Comparison of ENCODE assay signal across 15 cellular contexts in the genomic region with DNA sequence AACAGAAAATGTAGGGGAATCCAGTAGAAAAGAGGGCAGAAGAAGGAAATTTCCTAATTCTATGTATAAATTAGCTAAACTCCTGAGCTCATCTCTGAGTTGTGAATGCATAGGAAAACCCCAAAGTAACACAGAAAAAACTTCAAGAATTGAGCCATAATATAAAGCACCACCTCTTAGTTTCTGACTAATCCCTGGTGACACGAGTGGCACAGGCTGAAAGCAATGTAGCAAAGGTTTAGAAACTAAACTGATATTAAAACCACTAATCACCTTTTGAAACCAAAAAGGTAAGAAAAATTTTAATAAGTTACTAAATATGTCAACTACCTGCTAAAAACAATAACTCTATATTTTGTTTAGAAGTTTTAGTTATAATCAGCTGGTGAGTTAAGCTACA.
DNase-seq lines count a peak whose midpoint lies in the region; ATAC-seq, FAIRE-seq and TF ChIP-seq lines count a peak whose summit lies in the region.
"Had no signal": no experiment of that assay in that cellular context is flagged by ENCODE, and none has a peak within 500 bp of the region (broad histone marks: within the 10 kb centered on the region; RNA-seq: fewer than 3 reads in every experiment).

No MANE protein-coding gene starts in this region.

- H4K20me1 ChIP-seq in DND-41 (ENCODE audit: insufficient read depth, low read length) = no peaks in the 10 kb centered on the region

- H3K4me3 Mint-ChIP-seq in activated CD4-positive, alpha-beta T cell treated with anti-CD3 and anti-CD28 coated beads for 36 hours = no peak overlapping the region
- H3K4me3 Mint-ChIP-seq: mesothelial cell of epicardium had no signal

- peaks cover 10% of the 10 kb centered on the region for H3K4me1 Mint-ChIP-seq in activated CD4-positive, alpha-beta T cell treated with anti-CD3 and anti-CD28 coated beads for 36 hours

- no peak for TF ChIP-seq POLR2A in right lobe of liver (IDR thresholded peaks at IDR 0.05)

- TF ChIP-seq CTCF in DND-41 (IDR thresholded peaks at IDR 0.05; ENCODE audit: borderline replicate concordance, extremely low read depth, low read length, poor library complexity, severe bottlenecking) (no peak), kidney (IDR thresholded peaks at IDR 0.05; ENCODE audit: borderline replicate concordance, extremely low read depth, insufficient read depth) (no peak), right lobe of liver (IDR thresholded peaks at IDR 0.05) (no peak)

- H3K9ac ChIP-seq in DND-41 (ENCODE audit: low read depth, low read length) (no peak overlapping the region), kidney (ENCODE audit: low read length in 2 of 2) (no peak overlapping the region)

- H3K4me3 ChIP-seq in DND-41 (ENCODE audit: low read depth in 1 of 2, low read length in 2 of 2) = no peak overlapping the region
- no peak overlapping the region for H3K4me3 ChIP-seq in kidney (ENCODE audit: low read length in 2 of 2)
- no peak overlapping the region for H3K4me3 ChIP-seq in right lobe of liver
- H3K4me3 ChIP-seq: ovary, SK-N-MC had no signal

- H3K4me2 ChIP-seq in DND-41 (ENCODE audit: insufficient read depth, low read length) = no peak overlapping the region

- no peaks in the 10 kb centered on the region for H3K9me3 ChIP-seq in DND-41 (ENCODE audit: insufficient read depth, low read length, severe bottlenecking)
- no peaks in the 10 kb centered on the region for H3K9me3 ChIP-seq in kidney (ENCODE audit: control insufficient read depth in 1 of 2, low read length in 2 of 2)
- no peaks in the 10 kb centered on the region for H3K9me3 ChIP-seq in right lobe of liver
- H3K9me3 ChIP-seq: ovary had no signal

- H3K27ac ChIP-seq in DND-41 (ENCODE audit: low read length) = no peak overlapping the region
- H3K27ac ChIP-seq in kidney (ENCODE audit: low read depth in 2 of 2, low read length in 2 of 2) = no peak overlapping the region
- H3K27ac ChIP-seq in right lobe of liver = no peak overlapping the region
- H3K27ac ChIP-seq: ovary, SK-N-MC, VCaP had no signal

- intact Hi-C loops in kidney (cut with DNase I) = no loop called here
- intact Hi-C loops in activated CD4-positive, alpha-beta T cell treated with anti-CD3 and anti-CD28 coated beads for 36 hours (cut with DNase I, micrococcal nuclease) = loop anchor here in 1 of 2 experiments (10.0 kb wide), 3 partner anchors 259 to 1011 kb away; partner anchors contain the start of gene NECTIN3
- intact Hi-C loops in right lobe of liver (cut with DNase I) = no loop called here

- no peak overlapping the region for H3K27ac Mint-ChIP-seq in activated CD4-positive, alpha-beta T cell treated with anti-CD3 and anti-CD28 coated beads for 36 hours
- H3K27ac Mint-ChIP-seq: mesothelial cell of epicardium had no signal

- peak overlapping the region; percentile 37; the same call in 1 of the 2 replicates for H2AFZ ChIP-seq in DND-41 (ENCODE audit: low read depth, low read length)

- H3K27me3 ChIP-seq in DND-41 (ENCODE audit: insufficient read depth, low read length, poor library complexity) = no peaks in the 10 kb centered on the region
- H3K27me3 ChIP-seq in right lobe of liver = no peaks in the 10 kb centered on the region
- H3K27me3 ChIP-seq: ovary had no signal

- H3K79me2 ChIP-seq in DND-41 (ENCODE audit: insufficient read depth, low read length) = no peaks in the 10 kb centered on the region

- ATAC-seq in DND-41 (ENCODE audit: insufficient read depth, low read depth) (no peak), GM19395 (IDR thresholded peaks at IDR 0.05; ENCODE audit: unreplicated experiment) (peak; percentile 67), HG02798 (IDR thresholded peaks at IDR 0.05; ENCODE audit: poor library complexity, unreplicated experiment) (peak; percentile 63), HG03571 (IDR thresholded peaks at IDR 0.05; ENCODE audit: unreplicated experiment) (peak; percentile 41), right lobe of liver (no peak)
- no peak for ATAC-seq in activated CD4-positive, alpha-beta T cell treated with anti-CD3 and anti-CD28 coated beads for 36 hours

- DNase-seq in DND-41 = no peak
- no peak for DNase-seq in kidney
- DNase-seq in NCI-H226 = no peak
- DNase-seq in activated CD4-positive, alpha-beta T cell treated with anti-CD3 and anti-CD28 coated beads for 36 hours = no peak
- no peak for DNase-seq in right lobe of liver
- DNase-seq: activated T-cell treated with anti-CD3 and anti-CD28 coated beads, Interleukin-2, amount 50 U/mL, for 1 hour; Karpas-422; NCI-H2081; ovary had no signal

- WGBS in right lobe of liver (ENCODE audit: insufficient coverage, low coverage, low lambda C conversion rate, missing lambda C conversion rate) = 62% methylated on average over 1 of the region's 1 CpG

- H3K36me3 ChIP-seq in DND-41 (ENCODE audit: insufficient read depth, low read length) = no peaks in the 10 kb centered on the region
- no peaks in the 10 kb centered on the region for H3K36me3 ChIP-seq in kidney (ENCODE audit: control insufficient read depth in 1 of 2, insufficient read depth in 2 of 2, low read length in 2 of 2)
- no peaks in the 10 kb centered on the region for H3K36me3 ChIP-seq in right lobe of liver
- H3K36me3 ChIP-seq: ovary had no signal

- H3K36me3 Mint-ChIP-seq in activated CD4-positive, alpha-beta T cell treated with anti-CD3 and anti-CD28 coated beads for 36 hours (ENCODE audit: low read depth) = no peaks in the 10 kb centered on the region
- H3K36me3 Mint-ChIP-seq: mesothelial cell of epicardium had no signal

- CTCF ChIA-PET in activated CD4-positive, alpha-beta T cell treated with anti-CD3 and anti-CD28 coated beads for 36 hours (lab: Charles Lee) = interaction anchor here (0.6 kb wide), 1 partner anchor 11 kb away, joined by 3 read pairs; no protein-coding TSS in a partner anchor

- no peak for FAIRE-seq in kidney (lab: Jason Lieb, UNC)

- H3K9me3 Mint-ChIP-seq in activated CD4-positive, alpha-beta T cell treated with anti-CD3 and anti-CD28 coated beads for 36 hours (ENCODE audit: low read depth) = no peaks in the 10 kb centered on the region

- peaks cover 20% of the 10 kb centered on the region for H3K27me3 Mint-ChIP-seq in activated CD4-positive, alpha-beta T cell treated with anti-CD3 and anti-CD28 coated beads for 36 hours

- POLR2A ChIA-PET in activated CD4-positive, alpha-beta T cell treated with anti-CD3 and anti-CD28 coated beads for 36 hours (lab: Charles Lee) = no interaction called here

- H3K4me1 ChIP-seq in DND-41 (ENCODE audit: insufficient read depth, low read length) (peaks cover 12% of the 10 kb centered on the region), kidney (ENCODE audit: control insufficient read depth in 1 of 2, insufficient read depth in 1 of 2, low read depth in 1 of 2, low read length in 2 of 2) (peaks cover 0 to 9% of the 10 kb centered on the region in 2 donors), right lobe of liver (peaks cover 0 to 6% (median 0%) of the 10 kb centered on the region in 4 donors)

Comparison
In these comparisons a context has a peak if more than half of its experiments do, and no peak if none do; other contexts are left out.
1. ATAC-seq: peak in GM19395 (single experiment), HG02798 (single experiment) and HG03571 (single experiment); none in DND-41 (single experiment), activated CD4-positive, alpha-beta T cell treated with anti-CD3 and anti-CD28 coated beads for 36 hours (single experiment) and right lobe of liver (0 of 4).